In the genomic region with DNA sequence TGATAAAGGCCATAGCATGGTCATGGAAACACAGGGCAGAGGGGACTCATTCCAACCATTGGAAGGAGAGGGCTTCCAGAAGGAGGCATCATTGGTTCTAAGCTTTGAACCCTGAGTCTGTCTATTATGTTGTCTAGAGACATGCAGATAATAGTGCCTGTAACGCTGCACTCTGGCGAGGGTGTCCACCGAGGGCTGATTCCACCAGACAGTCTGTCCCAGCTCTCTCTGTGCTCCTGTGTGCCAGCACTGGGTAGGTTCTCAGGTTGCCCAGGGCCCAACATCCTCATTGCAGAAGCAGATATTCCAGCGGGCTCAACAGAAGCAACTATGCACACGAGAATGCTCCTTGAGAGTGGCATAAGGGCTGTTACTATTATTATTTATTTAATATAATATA, we compare ENCODE assay signal across 18 cellular contexts. TPM values are rescaled to one million over a fixed set of nuclear protein-coding genes. Genes with fewer than 3 reads are reported as not detected.
DNase-seq lines count a peak whose midpoint lies in the region; ATAC-seq and TF ChIP-seq lines count a peak whose summit lies in the region.
"Had no signal": no experiment of that assay in that cellular context is flagged by ENCODE, and none has a peak within 500 bp of the region (broad histone marks: within the 10 kb centered on the region; RNA-seq: fewer than 3 reads in every experiment).

No MANE protein-coding gene starts in this region.

- intact Hi-C loops in transverse colon (cut with DNase I; ENCODE audit: low total_unique reads): no loop called here

- H3K36me3 ChIP-seq in endodermal cell (ENCODE audit: control insufficient read depth, insufficient read depth, low read length): no peaks in the 10 kb centered on the region
- no peaks in the 10 kb centered on the region for H3K36me3 ChIP-seq in transverse colon

- TF ChIP-seq CTCF in VCaP (conservative IDR thresholded peaks at IDR 0.05): no peak
- no peak for TF ChIP-seq CTCF in endodermal cell (conservative IDR thresholded peaks at IDR 0.05)
- no peak for TF ChIP-seq CTCF in transverse colon (IDR thresholded peaks at IDR 0.05)

- in situ Hi-C loops in transverse colon (cut with MboI; ENCODE audit: low pct_ligation_motif_present in 1 of 4, low pct_unique_long_range_greater_than_20kb in 1 of 4, low sequenced_read_pairs in 3 of 4): no loop called here

- H3K4me3 Mint-ChIP-seq in endodermal cell: no peak overlapping the region
- H3K4me3 Mint-ChIP-seq: CD14-positive monocyte; CD4-positive, alpha-beta memory T cell; H9 had no signal

- peaks cover 3% of the 10 kb centered on the region for H3K4me1 ChIP-seq in endodermal cell (ENCODE audit: control insufficient read depth, insufficient read depth, low read length)
- H3K4me1 ChIP-seq in transverse colon: peaks cover 0 to 19% (median 2%) of the 10 kb centered on the region in 4 donors

- no peaks in the 10 kb centered on the region for H3K9me3 Mint-ChIP-seq in endodermal cell
- H3K9me3 Mint-ChIP-seq: H9 had no signal

- no peak overlapping the region for H3K27ac Mint-ChIP-seq in endodermal cell
- H3K27ac Mint-ChIP-seq: CD14-positive monocyte; CD4-positive, alpha-beta memory T cell; H9 had no signal

- TF ChIP-seq POLR2A in transverse colon (IDR thresholded peaks at IDR 0.05): no peak

- no peak for ATAC-seq in GM18861 (IDR thresholded peaks at IDR 0.05; ENCODE audit: unreplicated experiment)
- ATAC-seq: GM12878 had no signal

- H3K4me1 Mint-ChIP-seq in endodermal cell: no peaks in the 10 kb centered on the region
- H3K4me1 Mint-ChIP-seq: CD14-positive monocyte; CD4-positive, alpha-beta memory T cell had no signal

- no peak for TF ChIP-seq EP300 in transverse colon (IDR thresholded peaks at IDR 0.05; ENCODE audit: low read depth)

- H3K36me3 Mint-ChIP-seq in endodermal cell (ENCODE audit: low read depth): no peaks in the 10 kb centered on the region
- H3K36me3 Mint-ChIP-seq: CD14-positive monocyte; CD4-positive, alpha-beta memory T cell had no signal

- no peak overlapping the region for H3K4me3 ChIP-seq in endodermal cell (ENCODE audit: low read length)
- H3K4me3 ChIP-seq in transverse colon: no peak overlapping the region
- H3K4me3 ChIP-seq: A549, GM12878 had no signal

- peak overlapping the region; percentile 88; the same call in 1 of the 2 replicates for H3K27ac ChIP-seq in VCaP
- H3K27ac ChIP-seq in endodermal cell (ENCODE audit: low read depth, low read length): no peak overlapping the region
- H3K27ac ChIP-seq in transverse colon: peak overlapping the region; percentile 79 to 85 (median 84)

- H3K9me3 ChIP-seq in endodermal cell (ENCODE audit: control insufficient read depth, low read length) (no peaks in the 10 kb centered on the region), transverse colon (no peaks in the 10 kb centered on the region)
- H3K9me3 ChIP-seq: A549 had no signal

- peaks cover 5% of the 10 kb centered on the region for H3K27me3 Mint-ChIP-seq in endodermal cell (ENCODE audit: insufficient read depth)

- DNase-seq in endodermal cell: peak; percentile 8
- DNase-seq in mesenteric fat pad (ENCODE audit: low spot score): peak; percentile 51
- no peak for DNase-seq in transverse colon
- no peak for DNase-seq in hippocampal formation (lab: John Stamatoyannopoulos, UW)
- no peak for DNase-seq in Kasumi-1 (lab: John Stamatoyannopoulos, UW)
- DNase-seq: AML-193; CD4-positive, alpha-beta memory T cell; DMS 273 treated with DMSO at 0.1 percent for 48 hours; DMS53; DND-41; EL; H9 had no signal

- no peaks in the 10 kb centered on the region for H3K27me3 ChIP-seq in endodermal cell (ENCODE audit: control insufficient read depth, insufficient read depth, low read length, poor library complexity, severe bottlenecking)
- H3K27me3 ChIP-seq in transverse colon: no peaks in the 10 kb centered on the region

- WGBS in endodermal cell (ENCODE audit: insufficient coverage in 1 of 2, insufficient read length in 1 of 2), 2 experiments: 0 to 71% methylated on average over 1 to 4 of the region's 5 CpGs
- WGBS in transverse colon (ENCODE audit: low coverage in 1 of 2), 2 donors: 79 to 95% methylated on average over 2 to 5 of the region's 5 CpGs

- H3K9ac ChIP-seq in endodermal cell (ENCODE audit: extremely low read depth, low read length, poor library complexity, severe bottlenecking): no peak overlapping the region

RNA-seq across cellular contexts. Expression of gene CLMN, which starts 18.7 kb away (rescaled TPM):
- 10 to 100 TPM in 1 of 2 donors, 1 to 10 TPM in 1; 9.5 to 11.7 TPM for total RNA-seq in endodermal cell
- 9.5 TPM for polyA plus RNA-seq in endodermal cell (2013, experiment 1 of 2)
- polyA plus RNA-seq in endodermal cell (2013, experiment 2 of 2): 8.2 TPM
- 47.4 TPM for total RNA-seq in mesenteric fat pad
- 100 to 1,000 TPM in 1 of 4 donors, 10 to 100 TPM in 3; 71.1 to 118 (median 90.1) TPM for total RNA-seq in transverse colon
- total RNA-seq: G401 had no signal

Comparison
In these comparisons a context has a peak if more than half of its experiments do, and no peak if none do; other contexts are left out.
1. DNase-seq: peak in endodermal cell (single experiment) and mesenteric fat pad (single experiment); none in transverse colon (single experiment), hippocampal formation (0 of 2) and Kasumi-1 (0 of 2).